ENCODE assay signal across 13 cellular contexts in genomic region chr14:50792634-50793068, GRCh38. TPM values are rescaled to one million over a fixed set of nuclear protein-coding genes. Genes with fewer than 3 reads are reported as not detected.
A peak's percentile ranks its signal among the peaks of the same experiment; 100 is the strongest.
DNase-seq lines count a peak whose midpoint lies in the region; ATAC-seq lines count a peak whose summit lies in the region.
"Had no signal": no experiment of that assay in that cellular context is flagged by ENCODE, and none has a peak within 500 bp of the region (broad histone marks: within the 10 kb centered on the region; RNA-seq: fewer than 3 reads in every experiment).

No MANE protein-coding gene starts in this region.

- peaks cover 58% of the 10 kb centered on the region for H3K4me1 ChIP-seq in CD4-positive, alpha-beta memory T cell (ENCODE audit: insufficient read depth, low read length)
- H3K4me1 ChIP-seq: breast epithelium had no signal

- H3K36me3 Mint-ChIP-seq in CD4-positive, alpha-beta memory T cell, result peaks cover 26 to 42% of the 10 kb centered on the region in 2 donors
- peaks cover 63% of the 10 kb centered on the region for H3K36me3 Mint-ChIP-seq in activated CD8-positive, alpha-beta T cell treated with anti-CD3 and anti-CD28 coated beads, Interleukin-2, amount 10 ng/mL, durations not matched to agents 7 days and 5 days (ENCODE audit: low read depth)
- H3K36me3 Mint-ChIP-seq in immature natural killer cell, result peaks cover 4 to 26% (median 4%) of the 10 kb centered on the region in 3 donors

- ATAC-seq in GM18517 (IDR thresholded peaks at IDR 0.05; ENCODE audit: unreplicated experiment), result peak; percentile 31
- ATAC-seq in activated CD8-positive, alpha-beta T cell treated with anti-CD3 and anti-CD28 coated beads, Interleukin-2, amount 10 ng/mL, durations not matched to agents 7 days and 5 days, result no peak

- H3K27ac ChIP-seq in CD4-positive, alpha-beta memory T cell (ENCODE audit: low read depth, low read length), result peak overlapping the region; percentile 24
- H3K27ac ChIP-seq: breast epithelium had no signal

- intact Hi-C loops in CD4-positive, alpha-beta memory T cell (cut with micrococcal nuclease), result loop anchor here (2.0 kb wide), 1 partner anchor 38 kb away; the partner anchor contains the start of gene NIN

- peak overlapping the region; percentile 64 to 92 (median 88) for H3K27ac Mint-ChIP-seq in CD4-positive, alpha-beta memory T cell
- peak overlapping the region; percentile 93 for H3K27ac Mint-ChIP-seq in activated CD8-positive, alpha-beta T cell treated with anti-CD3 and anti-CD28 coated beads, Interleukin-2, amount 10 ng/mL, durations not matched to agents 7 days and 5 days
- H3K27ac Mint-ChIP-seq in immature natural killer cell, result peak overlapping the region in 5 of 6 donors; percentile 25 to 84 (median 76)

- CTCF ChIA-PET in CD4-positive, alpha-beta memory T cell (lab: Charles Lee; ENCODE audit: partially characterized antibody), result interaction anchor here (0.6 to 11.4 kb wide), 7 partner anchors 16 to 78 kb away, joined by 3 to 132 read pairs (median 5); no protein-coding TSS in a partner anchor
- CTCF ChIA-PET in activated CD8-positive, alpha-beta T cell treated with anti-CD3 and anti-CD28 coated beads, Interleukin-2, amount 10 ng/mL, durations not matched to agents 7 days and 5 days (lab: Charles Lee), result interaction anchor here (0.5 to 15.7 kb wide), 10 partner anchors 15 to 250 kb away, joined by 3 to 158 read pairs (median 4); no protein-coding TSS in a partner anchor

- no peaks in the 10 kb centered on the region for H3K9me3 ChIP-seq in CD4-positive, alpha-beta memory T cell (ENCODE audit: control insufficient read depth in 1 of 2, low read length in 2 of 2)
- H3K9me3 ChIP-seq: breast epithelium had no signal

- DNase-seq in CD4-positive, alpha-beta memory T cell, result no peak
- DNase-seq in activated CD8-positive, alpha-beta T cell treated with anti-CD3 and anti-CD28 coated beads, Interleukin-2, amount 10 ng/mL, durations not matched to agents 7 days and 5 days, result no peak
- DNase-seq in immature natural killer cell, result no peak
- DNase-seq in LoVo (ENCODE audit: low spot score), result no peak
- DNase-seq in globus pallidus (ENCODE audit: low spot score), result no peak
- DNase-seq in T-helper 9 cell, result no peak
- no peak for DNase-seq in D341Med (ENCODE audit: low spot score)
- DNase-seq: KBM-7; mesenchymal stem cell; NCI-H2081; stimulated activated CD4-positive, alpha-beta T cell treated with anti-CD3 and anti-CD28 coated beads, Interleukin-4, amount 100 ng/mL, for 24 hours had no signal

- no peaks in the 10 kb centered on the region for H3K9me3 Mint-ChIP-seq in CD4-positive, alpha-beta memory T cell
- H3K9me3 Mint-ChIP-seq in activated CD8-positive, alpha-beta T cell treated with anti-CD3 and anti-CD28 coated beads, Interleukin-2, amount 10 ng/mL, durations not matched to agents 7 days and 5 days (ENCODE audit: insufficient read depth), result no peaks in the 10 kb centered on the region
- H3K9me3 Mint-ChIP-seq in immature natural killer cell, result no peaks in the 10 kb centered on the region

- no peaks in the 10 kb centered on the region for H3K27me3 Mint-ChIP-seq in CD4-positive, alpha-beta memory T cell
- no peaks in the 10 kb centered on the region for H3K27me3 Mint-ChIP-seq in activated CD8-positive, alpha-beta T cell treated with anti-CD3 and anti-CD28 coated beads, Interleukin-2, amount 10 ng/mL, durations not matched to agents 7 days and 5 days (ENCODE audit: low read depth)
- peaks cover 0 to 6% (median 1%) of the 10 kb centered on the region in 3 donors for H3K27me3 Mint-ChIP-seq in immature natural killer cell (ENCODE audit: low read depth in 3 of 3)

- no peaks in the 10 kb centered on the region for H3K27me3 ChIP-seq in CD4-positive, alpha-beta memory T cell (ENCODE audit: insufficient read depth, low read length)
- H3K27me3 ChIP-seq: breast epithelium had no signal

- H3K4me1 Mint-ChIP-seq in CD4-positive, alpha-beta memory T cell, result peaks cover 56 to 80% (median 65%) of the 10 kb centered on the region in 4 donors
- H3K4me1 Mint-ChIP-seq in activated CD8-positive, alpha-beta T cell treated with anti-CD3 and anti-CD28 coated beads, Interleukin-2, amount 10 ng/mL, durations not matched to agents 7 days and 5 days (ENCODE audit: low read depth), result peaks cover 59% of the 10 kb centered on the region
- H3K4me1 Mint-ChIP-seq in immature natural killer cell, result peaks cover 62 to 89% of the 10 kb centered on the region in 2 donors

- H3K4me3 Mint-ChIP-seq in CD4-positive, alpha-beta memory T cell, result peak overlapping the region in 4 of 8 donors; percentile 70 to 78 (median 74)
- H3K4me3 Mint-ChIP-seq in activated CD8-positive, alpha-beta T cell treated with anti-CD3 and anti-CD28 coated beads, Interleukin-2, amount 10 ng/mL, durations not matched to agents 7 days and 5 days, result no peak overlapping the region
- H3K4me3 Mint-ChIP-seq in immature natural killer cell, result peak overlapping the region in 1 of 5 donors; percentile 62

- POLR2A ChIA-PET in CD4-positive, alpha-beta memory T cell (lab: Charles Lee; ENCODE audit: partially characterized antibody), result interaction anchor here (1.0 to 3.8 kb wide), 7 partner anchors 10 to 67 kb away, joined by 3 to 26 read pairs (median 5); partner anchors contain the start of gene NIN
- POLR2A ChIA-PET in activated CD8-positive, alpha-beta T cell treated with anti-CD3 and anti-CD28 coated beads, Interleukin-2, amount 10 ng/mL, durations not matched to agents 7 days and 5 days (lab: Charles Lee), result interaction anchor here (0.5 to 2.0 kb wide), 8 partner anchors 11 to 239 kb away, joined by 3 to 14 read pairs (median 6); partner anchors contain the start of gene NIN

- no peak overlapping the region for H3K4me3 ChIP-seq in CD4-positive, alpha-beta memory T cell (ENCODE audit: low read length in 2 of 2)
- H3K4me3 ChIP-seq: breast epithelium had no signal

- no peaks in the 10 kb centered on the region for H3K36me3 ChIP-seq in CD4-positive, alpha-beta memory T cell (ENCODE audit: insufficient read depth, low read length)
- H3K36me3 ChIP-seq: breast epithelium had no signal

RNA-seq across cellular contexts. Expression of gene NIN, which starts 38.3 kb away (rescaled TPM):
- total RNA-seq in CD4-positive, alpha-beta memory T cell, result 100 to 1,000 TPM in 1 of 2 experiments, 10 to 100 TPM in 1; 99.7 to 102 TPM
- 10 to 100 TPM in 1 of 2 donors, 1 to 10 TPM in 1; 8.5 to 50.1 TPM for polyA plus RNA-seq in CD4-positive, alpha-beta memory T cell
- total RNA-seq in activated CD8-positive, alpha-beta T cell treated with anti-CD3 and anti-CD28 coated beads, Interleukin-2, amount 10 ng/mL, durations not matched to agents 7 days and 5 days, result 100 to 1,000 TPM; 104 TPM
- polyA plus RNA-seq in immature natural killer cell, result 10 to 100 TPM in 1 of 3 donors, 1 to 10 TPM in 2; 8.4 to 43.3 (median 9.7) TPM
